Comparison of ENCODE assay signal across 7 cellular contexts in genomic region chr22:28478564-28478963, GRCh38.
"Had no signal": no experiment of that assay in that cellular context is flagged by ENCODE, and none has a peak within 500 bp of the region (broad histone marks: within the 10 kb centered on the region; RNA-seq: fewer than 3 reads in every experiment).

No MANE protein-coding gene starts in this region.

- ATAC-seq: HepG2 had no signal

- H3K27ac ChIP-seq: HL-60, KMS-11 had no signal

- H3K9ac ChIP-seq: KMS-11 had no signal

- DNase-seq: IMR-90, KBM-7, KG1 had no signal

- FAIRE-seq: HepG2, HTR-8/SVneo had no signal

- H3K4me2 ChIP-seq: KMS-11 had no signal
